ENCODE assay signal across 9 cellular contexts in the genomic region with DNA sequence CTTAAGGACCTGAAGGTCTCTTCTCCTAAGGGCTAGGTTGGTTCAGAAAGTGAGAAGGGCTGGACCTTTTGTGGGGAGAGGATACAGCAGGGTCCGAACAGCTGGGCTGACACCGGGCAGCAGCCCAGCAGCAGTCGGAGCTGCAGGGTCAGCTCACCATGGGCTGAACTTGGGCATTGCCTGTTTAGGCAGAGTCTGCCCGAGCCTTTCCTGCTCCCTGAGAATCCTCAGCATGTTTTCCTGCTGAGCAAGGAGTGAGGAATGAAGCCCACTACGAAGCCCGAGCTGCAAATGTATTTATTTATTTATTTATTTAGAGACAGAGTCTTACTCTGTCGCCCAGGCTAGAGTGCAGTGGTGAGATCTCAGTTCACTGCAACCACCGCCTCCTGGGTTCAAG.
DNase-seq lines count a peak whose midpoint lies in the region; ATAC-seq, FAIRE-seq and TF ChIP-seq lines count a peak whose summit lies in the region.
"Had no signal": no experiment of that assay in that cellular context is flagged by ENCODE, and none has a peak within 500 bp of the region (broad histone marks: within the 10 kb centered on the region; RNA-seq: fewer than 3 reads in every experiment).

No MANE protein-coding gene starts in this region.

- no peaks in the 10 kb centered on the region for H3K9me2 ChIP-seq in PC-3 (replicated peaks; ENCODE audit: low read length)

- 77 to 79% methylated on average over 8 of the region's 8 CpGs for WGBS in pancreas, 2 donors

- DNase-seq in AG08395 (ENCODE audit: low spot score) (peak; percentile 68), PC-3 (no peak), fibroblast of mammary gland (ENCODE audit: low read depth) (peak; percentile 51), pancreas (no peak), NCI-H526 treated with DMSO at 0.1 percent for 48 hours (lab: John Stamatoyannopoulos, UW) (no peak), DMS79 treated with DMSO at 0.1 percent for 48 hours (lab: John Stamatoyannopoulos, UW) (no peak)
- DNase-seq: NCI-H524 treated with DMSO at 0.1 percent for 48 hours had no signal

- no peak for TF ChIP-seq CTCF in PC-3 (conservative IDR thresholded peaks at IDR 0.05; ENCODE audit: low read depth, low read length)
- no peak for TF ChIP-seq CTCF in fibroblast of mammary gland (conservative IDR thresholded peaks at IDR 0.05; ENCODE audit: control insufficient read depth, insufficient read depth, low read depth, low read length)
- TF ChIP-seq CTCF in pancreas (IDR thresholded peaks at IDR 0.05), result no peak

- no peaks in the 10 kb centered on the region for H3F3A ChIP-seq in PC-3 (ENCODE audit: low read length, unreplicated experiment)

- H3K36me3 ChIP-seq in PC-3 (ENCODE audit: low read depth, low read length) (no peaks in the 10 kb centered on the region), pancreas (no peaks in the 10 kb centered on the region)

- no peak overlapping the region for H2AFZ ChIP-seq in PC-3 (ENCODE audit: low read length)

- ATAC-seq in PC-3 (no peak), pancreas (no peak), GM21447 (IDR thresholded peaks at IDR 0.05; ENCODE audit: unreplicated experiment) (no peak), HG02884 (IDR thresholded peaks at IDR 0.05; ENCODE audit: unreplicated experiment) (no peak)

- H3K4me2 ChIP-seq in PC-3 (ENCODE audit: low read length), result peak overlapping the region; percentile 59

- no peak overlapping the region for H3K4me3 ChIP-seq in PC-3 (ENCODE audit: low read length)
- H3K4me3 ChIP-seq in fibroblast of mammary gland (ENCODE audit: control insufficient read depth, low read depth, low read length), result no peak overlapping the region
- H3K4me3 ChIP-seq in pancreas, result no peak overlapping the region

- no peaks in the 10 kb centered on the region for H4K20me1 ChIP-seq in PC-3 (ENCODE audit: low read length)

- H3K9me3 ChIP-seq in PC-3 (ENCODE audit: low read length), result no peaks in the 10 kb centered on the region
- no peaks in the 10 kb centered on the region for H3K9me3 ChIP-seq in pancreas

- H3K27ac ChIP-seq in PC-3 (ENCODE audit: low read length) (peak overlapping the region; percentile 65), pancreas (peak overlapping the region in 3 of 4 donors; percentile 7 to 66 (median 41))

- H3K9ac ChIP-seq in PC-3 (ENCODE audit: low read length), result peak overlapping the region; percentile 27

- peaks cover 35% of the 10 kb centered on the region for H3K4me1 ChIP-seq in PC-3 (ENCODE audit: insufficient read depth, low read length)
- H3K4me1 ChIP-seq in pancreas, result no peaks in the 10 kb centered on the region

- CTCF ChIA-PET in PC-3 (lab: Charles Lee), result interaction anchor here (0.6 kb wide), 3 partner anchors 72 to 603 kb away, joined by 3 to 5 read pairs (median 4); no protein-coding TSS in a partner anchor

- intact Hi-C loops in PC-3 (cut with micrococcal nuclease) (no loop called here), pancreas (cut with DNase I) (no loop called here)

- FAIRE-seq in pancreas (lab: Jason Lieb, UNC), result no peak

- H3K79me2 ChIP-seq in PC-3 (ENCODE audit: low read length), result peaks cover 49% of the 10 kb centered on the region

- POLR2A ChIA-PET in PC-3 (lab: Charles Lee; ENCODE audit: unreplicated experiment), result interaction anchor here (0.6 to 0.7 kb wide), 2 partner anchors 27 to 78 kb away, joined by 3 to 5 read pairs; no protein-coding TSS in a partner anchor

- no TSS peak for BruUV-seq in PC-3 (replicated peaks; lab: Mats Ljungman, UMichigan)

- H3K27me3 ChIP-seq in PC-3 (ENCODE audit: low read length) (no peaks in the 10 kb centered on the region), pancreas (no peaks in the 10 kb centered on the region)

Comparison
In these comparisons a context has a peak if more than half of its experiments do, and no peak if none do; other contexts are left out.
1. DNase-seq: peak in AG08395 (single experiment) and fibroblast of mammary gland (single experiment); none in PC-3 (single experiment), pancreas (0 of 6), NCI-H526 treated with DMSO at 0.1 percent for 48 hours (single experiment) and DMS79 treated with DMSO at 0.1 percent for 48 hours (single experiment).